22 cellular contexts compared by ENCODE assay signal in genomic region chr3:189766416-189766815, GRCh38.
A peak's percentile ranks its signal among the peaks of the same experiment; 100 is the strongest.
DNase-seq lines count a peak whose midpoint lies in the region; ATAC-seq, FAIRE-seq and TF ChIP-seq lines count a peak whose summit lies in the region.
"Had no signal": no experiment of that assay in that cellular context is flagged by ENCODE, and none has a peak within 500 bp of the region (broad histone marks: within the 10 kb centered on the region; RNA-seq: fewer than 3 reads in every experiment).

No MANE protein-coding gene starts in this region.

- peak overlapping the region; percentile 13 for H2AFZ ChIP-seq in neural progenitor cell (replicated peaks)

- H3K4me1 Mint-ChIP-seq in neural progenitor cell, result peaks cover 4% of the 10 kb centered on the region
- H3K4me1 Mint-ChIP-seq in activated T-cell treated with anti-CD3 and anti-CD28 coated beads, Interleukin-2, amount 50 U/mL, for 24 hours (ENCODE audit: low read depth), result no peaks in the 10 kb centered on the region
- H3K4me1 Mint-ChIP-seq: activated naive CD8-positive, alpha-beta T cell treated with anti-CD3 and anti-CD28 coated beads for 36 hours; stimulated activated naive B cell treated with anti-CD40 and anti-IgM and Interleukin-4, amounts not matched to agents 10 μg/mL and 1 μg/mL and 100 μg/mL, for 72 hours had no signal

- H3K36me3 Mint-ChIP-seq in neural progenitor cell, result no peaks in the 10 kb centered on the region
- H3K36me3 Mint-ChIP-seq in activated T-cell treated with anti-CD3 and anti-CD28 coated beads, Interleukin-2, amount 50 U/mL, for 24 hours (ENCODE audit: low read depth), result no peaks in the 10 kb centered on the region
- H3K36me3 Mint-ChIP-seq: activated naive CD8-positive, alpha-beta T cell treated with anti-CD3 and anti-CD28 coated beads for 36 hours; stimulated activated naive B cell treated with anti-CD40 and anti-IgM and Interleukin-4, amounts not matched to agents 10 μg/mL and 1 μg/mL and 100 μg/mL, for 72 hours had no signal

- H3K9ac ChIP-seq in neural progenitor cell, result no peak overlapping the region

- H3K27ac ChIP-seq in RWPE2 (ENCODE audit: poor library complexity, severe bottlenecking) (peak overlapping the region; percentile 30), esophagus squamous epithelium (peak overlapping the region in 3 of 4 donors; percentile 6 to 19 (median 9)), neural progenitor cell (no peak overlapping the region), ascending aorta (no peak overlapping the region)
- H3K27ac ChIP-seq: HL-60 had no signal

- H3K4me3 Mint-ChIP-seq in neural progenitor cell, result no peak overlapping the region
- H3K4me3 Mint-ChIP-seq in activated T-cell treated with anti-CD3 and anti-CD28 coated beads, Interleukin-2, amount 50 U/mL, for 24 hours, result no peak overlapping the region
- H3K4me3 Mint-ChIP-seq: activated naive CD8-positive, alpha-beta T cell treated with anti-CD3 and anti-CD28 coated beads for 36 hours; effector memory CD8-positive, alpha-beta T cell; stimulated activated naive B cell treated with anti-CD40 and anti-IgM and Interleukin-4, amounts not matched to agents 10 μg/mL and 1 μg/mL and 100 μg/mL, for 72 hours; T-helper 2 cell treated with Interferon-gamma antibody and Interleukin-4, amounts not matched to agents 5 μg/mL and 100 μg/mL, for 36 hours had no signal

- H3K27me3 Mint-ChIP-seq in neural progenitor cell (ENCODE audit: insufficient read depth, low read depth), result no peaks in the 10 kb centered on the region
- H3K27me3 Mint-ChIP-seq in activated T-cell treated with anti-CD3 and anti-CD28 coated beads, Interleukin-2, amount 50 U/mL, for 24 hours, result peaks cover 6% of the 10 kb centered on the region
- H3K27me3 Mint-ChIP-seq: activated naive CD8-positive, alpha-beta T cell treated with anti-CD3 and anti-CD28 coated beads for 36 hours; effector memory CD8-positive, alpha-beta T cell; stimulated activated naive B cell treated with anti-CD40 and anti-IgM and Interleukin-4, amounts not matched to agents 10 μg/mL and 1 μg/mL and 100 μg/mL, for 72 hours had no signal

- H3F3A ChIP-seq in neural progenitor cell (ENCODE audit: low read depth), result no peaks in the 10 kb centered on the region

- H4K20me1 ChIP-seq in neural progenitor cell (ENCODE audit: low read depth), result no peaks in the 10 kb centered on the region

- peak; percentile 84 for ATAC-seq in RWPE2 (ENCODE audit: low read depth)
- ATAC-seq: effector memory CD8-positive, alpha-beta T cell; HCT116; stimulated activated naive B cell treated with anti-CD40 and anti-IgM and Interleukin-4, amounts not matched to agents 10 μg/mL and 1 μg/mL and 100 μg/mL, for 72 hours had no signal

- no peak overlapping the region for H3K4me3 ChIP-seq in RWPE2 (ENCODE audit: severe bottlenecking)
- H3K4me3 ChIP-seq in esophagus squamous epithelium, result peak overlapping the region in 2 of 4 donors; percentile 9 to 22
- H3K4me3 ChIP-seq in neural progenitor cell, result no peak overlapping the region
- H3K4me3 ChIP-seq in ascending aorta, result no peak overlapping the region

- intact Hi-C loops in esophagus squamous epithelium (cut with DNase I), result no loop called here
- intact Hi-C loops in ascending aorta (cut with DNase I), result no loop called here

- peaks cover 11% of the 10 kb centered on the region for H3K4me1 ChIP-seq in RWPE2 (ENCODE audit: insufficient read depth, poor library complexity, severe bottlenecking)
- peaks cover 0 to 17% (median 0%) of the 10 kb centered on the region in 3 donors for H3K4me1 ChIP-seq in esophagus squamous epithelium
- H3K4me1 ChIP-seq in neural progenitor cell, result peaks cover 5% of the 10 kb centered on the region
- H3K4me1 ChIP-seq in ascending aorta, result no peaks in the 10 kb centered on the region

- H3K9me3 ChIP-seq in RWPE2 (ENCODE audit: severe bottlenecking) (no peaks in the 10 kb centered on the region), esophagus squamous epithelium (no peaks in the 10 kb centered on the region), neural progenitor cell (ENCODE audit: low read depth) (no peaks in the 10 kb centered on the region), ascending aorta (no peaks in the 10 kb centered on the region)

- no peak for FAIRE-seq in D721Med (lab: Jason Lieb, UNC)
- FAIRE-seq: islet of Langerhans, small intestine, urothelium cell line had no signal

- WGBS in esophagus squamous epithelium, 2 donors, result 25 to 55% methylated on average over 2 of the region's 2 CpGs

- TF ChIP-seq POLR2A in esophagus squamous epithelium (IDR thresholded peaks at IDR 0.05), result no peak

- H3K27ac Mint-ChIP-seq in neural progenitor cell, result no peak overlapping the region
- no peak overlapping the region for H3K27ac Mint-ChIP-seq in activated T-cell treated with anti-CD3 and anti-CD28 coated beads, Interleukin-2, amount 50 U/mL, for 24 hours
- H3K27ac Mint-ChIP-seq: activated naive CD8-positive, alpha-beta T cell treated with anti-CD3 and anti-CD28 coated beads for 36 hours; effector memory CD8-positive, alpha-beta T cell; stimulated activated naive B cell treated with anti-CD40 and anti-IgM and Interleukin-4, amounts not matched to agents 10 μg/mL and 1 μg/mL and 100 μg/mL, for 72 hours; T-helper 2 cell treated with Interferon-gamma antibody and Interleukin-4, amounts not matched to agents 5 μg/mL and 100 μg/mL, for 36 hours had no signal

- no peak for TF ChIP-seq CTCF in RWPE2 (IDR thresholded peaks at IDR 0.05; ENCODE audit: poor library complexity, severe bottlenecking)
- no peak for TF ChIP-seq CTCF in esophagus squamous epithelium (IDR thresholded peaks at IDR 0.05)
- TF ChIP-seq CTCF in neural progenitor cell (IDR thresholded peaks at IDR 0.05), result no peak
- no peak for TF ChIP-seq CTCF in D721Med (IDR thresholded peaks at IDR 0.05; ENCODE audit: insufficient read depth, missing control alignments)
- no peak for TF ChIP-seq CTCF in ascending aorta (IDR thresholded peaks at IDR 0.05)

- H3K4me2 ChIP-seq in neural progenitor cell, result peak overlapping the region; percentile 49

- H3K27me3 ChIP-seq in RWPE2 (ENCODE audit: insufficient read depth, poor library complexity, severe bottlenecking), result no peaks in the 10 kb centered on the region
- H3K27me3 ChIP-seq in esophagus squamous epithelium, result no peaks in the 10 kb centered on the region
- peaks cover 16% of the 10 kb centered on the region for H3K27me3 ChIP-seq in neural progenitor cell
- no peaks in the 10 kb centered on the region for H3K27me3 ChIP-seq in ascending aorta

- no peaks in the 10 kb centered on the region for H3K79me2 ChIP-seq in neural progenitor cell (ENCODE audit: low read depth)

- DNase-seq in GM03348 (ENCODE audit: low spot score) (peak; percentile 9), RWPE2 (ENCODE audit: low spot score) (no peak), esophagus squamous epithelium (lab: John Stamatoyannopoulos, UW) (no peak), neural progenitor cell (ENCODE audit: low spot score) (no peak), D721Med (ENCODE audit: insufficient read length, low spot score) (no peak), NCI-H1436 (lab: John Stamatoyannopoulos, UW) (no peak), ascending aorta (ENCODE audit: low spot score in 2 of 2) (no peak)
- DNase-seq in activated T-cell treated with anti-CD3 and anti-CD28 coated beads, Interleukin-2, amount 50 U/mL, for 24 hours, result no peak
- DNase-seq: activated CD4-positive, alpha-beta T cell treated with anti-CD3 and anti-CD28 coated beads for 48 hours; activated naive CD8-positive, alpha-beta T cell treated with anti-CD3 and anti-CD28 coated beads for 36 hours; activated T-cell treated with anti-CD3 and anti-CD28 coated beads, Interleukin-2, amount 50 U/mL, for 48 hours; effector memory CD8-positive, alpha-beta T cell; GDM1; NCI-H1417; SHP77; small intestine; stimulated activated naive B cell treated with anti-CD40 and anti-IgM and Interleukin-4, amounts not matched to agents 10 μg/mL and 1 μg/mL and 100 μg/mL, for 72 hours had no signal

- H3K9me3 Mint-ChIP-seq in neural progenitor cell, result peaks cover 5% of the 10 kb centered on the region
- peaks cover under 1% of the 10 kb centered on the region for H3K9me3 Mint-ChIP-seq in activated T-cell treated with anti-CD3 and anti-CD28 coated beads, Interleukin-2, amount 50 U/mL, for 24 hours
- H3K9me3 Mint-ChIP-seq: effector memory CD8-positive, alpha-beta T cell; T-helper 2 cell treated with Interferon-gamma antibody and Interleukin-4, amounts not matched to agents 5 μg/mL and 100 μg/mL, for 36 hours had no signal

- H3K36me3 ChIP-seq in RWPE2 (ENCODE audit: low read depth), result no peaks in the 10 kb centered on the region
- no peaks in the 10 kb centered on the region for H3K36me3 ChIP-seq in esophagus squamous epithelium
- H3K36me3 ChIP-seq in neural progenitor cell, result no peaks in the 10 kb centered on the region
- H3K36me3 ChIP-seq in ascending aorta, result no peaks in the 10 kb centered on the region

Comparison
In these comparisons a context has a peak if more than half of its experiments do, and no peak if none do; other contexts are left out.
1. H3K27ac ChIP-seq: peak in RWPE2 (single experiment) and esophagus squamous epithelium (3 of 4); none in neural progenitor cell (single experiment) and ascending aorta (0 of 2).